Comparison of ENCODE assay signal across 26 cellular contexts in the genomic region with DNA sequence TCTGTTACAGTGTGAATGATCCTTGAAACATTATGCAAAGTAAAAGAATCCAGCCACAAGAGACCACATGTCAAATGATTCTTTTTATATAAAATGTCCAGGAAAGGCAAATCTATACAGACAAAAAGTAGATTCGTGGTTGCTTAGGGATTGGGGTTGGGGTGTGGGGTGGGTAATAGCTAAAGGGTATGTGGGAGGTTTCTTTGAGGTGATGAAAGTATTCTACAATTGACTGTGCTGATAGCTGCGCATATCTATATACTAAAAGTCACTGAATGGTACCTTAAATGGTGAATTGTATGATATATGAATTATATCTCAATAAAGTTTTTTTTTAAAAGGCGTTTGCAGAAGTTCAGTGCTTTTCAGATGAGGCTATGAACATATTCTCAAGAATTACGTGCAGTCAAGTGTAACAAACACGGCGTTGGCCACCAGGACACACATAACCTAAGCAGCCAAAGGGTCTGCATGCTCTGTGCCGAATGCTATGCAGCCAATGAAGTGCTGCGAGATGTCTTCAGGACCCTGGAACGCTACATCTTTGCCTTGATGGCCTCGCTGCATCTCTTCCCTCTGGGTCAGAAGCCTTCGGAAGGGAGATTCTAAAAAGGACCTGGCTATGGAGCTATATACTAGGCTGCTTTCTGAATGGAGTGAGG.
DNase-seq lines count a peak whose midpoint lies in the region; ATAC-seq and TF ChIP-seq lines count a peak whose summit lies in the region.
"Had no signal": no experiment of that assay in that cellular context is flagged by ENCODE, and none has a peak within 500 bp of the region (broad histone marks: within the 10 kb centered on the region; RNA-seq: fewer than 3 reads in every experiment).

No MANE protein-coding gene starts in this region.

- H2AFZ ChIP-seq in PC-9 (no peak overlapping the region), OCI-LY7 (ENCODE audit: low read length) (no peak overlapping the region)

- peaks cover 81% of the 10 kb centered on the region for H3K4me1 Mint-ChIP-seq in activated CD4-positive, alpha-beta memory T cell treated with anti-CD3 and anti-CD28 coated beads for 36 hours (ENCODE audit: low read depth)
- H3K4me1 Mint-ChIP-seq in activated CD4-positive, alpha-beta memory T cell treated with anti-CD3 and anti-CD28 coated beads, Interleukin-2, amount 10 ng/mL, durations not matched to agents 7 days and 5 days = peaks cover 65% of the 10 kb centered on the region
- H3K4me1 Mint-ChIP-seq in CD8-positive, alpha-beta memory T cell = peaks cover 84 to 96% (median 96%) of the 10 kb centered on the region in 3 donors
- H3K4me1 Mint-ChIP-seq in activated T-helper 17 cell treated with anti-CD3 and anti-CD28 coated beads, Interleukin-2, amount 50 U/mL, for 72 hours = peaks cover 58% of the 10 kb centered on the region
- H3K4me1 Mint-ChIP-seq in natural killer cell (peaks cover 47 to 52% of the 10 kb centered on the region in 2 donors), nephron progenitor cell (peaks cover 30% of the 10 kb centered on the region)

- CTCF ChIA-PET in activated CD4-positive, alpha-beta memory T cell treated with anti-CD3 and anti-CD28 coated beads for 36 hours (lab: Charles Lee) = interaction anchor here (0.7 to 7.6 kb wide), 10 partner anchors 9 to 121 kb away, joined by 3 to 90 read pairs (median 5); a partner anchor contains a TSS
- CTCF ChIA-PET in activated CD4-positive, alpha-beta memory T cell treated with anti-CD3 and anti-CD28 coated beads, Interleukin-2, amount 10 ng/mL, durations not matched to agents 7 days and 5 days (lab: Charles Lee) = interaction anchor here (0.6 to 3.1 kb wide), 13 partner anchors 11 to 1424 kb away, joined by 3 to 26 read pairs (median 4); no protein-coding TSS in a partner anchor
- CTCF ChIA-PET in CD8-positive, alpha-beta memory T cell (lab: Charles Lee) = interaction anchor here (0.6 to 8.4 kb wide), 17 partner anchors 9 to 142 kb away, joined by 3 to 129 read pairs (median 4); a partner anchor contains a TSS
- CTCF ChIA-PET in PC-9 (lab: Charles Lee) = no interaction called here
- CTCF ChIA-PET in OCI-LY7 (lab: Charles Lee; ENCODE audit: unreplicated experiment) = no interaction called here

- H3K4me2 ChIP-seq in PC-9 (no peak overlapping the region), OCI-LY7 (ENCODE audit: low read length) (no peak overlapping the region)

- no peak for TF ChIP-seq CTCF in natural killer cell (IDR thresholded peaks at IDR 0.05)
- TF ChIP-seq CTCF in PC-9 (conservative IDR thresholded peaks at IDR 0.05) = no peak
- TF ChIP-seq CTCF in OCI-LY7 (conservative IDR thresholded peaks at IDR 0.05; ENCODE audit: low read length) = no peak
- no peak for TF ChIP-seq CTCF in nephron progenitor cell (IDR thresholded peaks at IDR 0.05)

- no TSS peak for BruUV-seq in PC-9 (replicated peaks; lab: Mats Ljungman, UMichigan)
- no TSS peak for BruUV-seq in OCI-LY7 (replicated peaks; lab: Mats Ljungman, UMichigan)

- H3K27me3 Mint-ChIP-seq in activated CD4-positive, alpha-beta memory T cell treated with anti-CD3 and anti-CD28 coated beads for 36 hours = no peaks in the 10 kb centered on the region
- H3K27me3 Mint-ChIP-seq in activated CD4-positive, alpha-beta memory T cell treated with anti-CD3 and anti-CD28 coated beads, Interleukin-2, amount 10 ng/mL, durations not matched to agents 7 days and 5 days = peaks cover 43% of the 10 kb centered on the region
- peaks cover 0 to 2% of the 10 kb centered on the region in 2 donors for H3K27me3 Mint-ChIP-seq in CD8-positive, alpha-beta memory T cell
- no peaks in the 10 kb centered on the region for H3K27me3 Mint-ChIP-seq in activated T-helper 17 cell treated with anti-CD3 and anti-CD28 coated beads, Interleukin-2, amount 50 U/mL, for 72 hours
- H3K27me3 Mint-ChIP-seq in natural killer cell (ENCODE audit: low read depth in 2 of 2) (no peaks in the 10 kb centered on the region), nephron progenitor cell (ENCODE audit: low read depth, poor library complexity) (peaks cover 6% of the 10 kb centered on the region)
- H3K27me3 Mint-ChIP-seq: stimulated activated naive B cell treated with anti-CD40 and anti-IgM and Interleukin-4, amounts not matched to agents 10 μg/mL and 1 μg/mL and 100 μg/mL, for 72 hours had no signal

- no peak for DNase-seq in activated CD4-positive, alpha-beta memory T cell treated with anti-CD3 and anti-CD28 coated beads for 36 hours
- DNase-seq in activated CD4-positive, alpha-beta memory T cell treated with anti-CD3 and anti-CD28 coated beads, Interleukin-2, amount 10 ng/mL, durations not matched to agents 7 days and 5 days = no peak
- no peak for DNase-seq in CD8-positive, alpha-beta memory T cell
- DNase-seq in natural killer cell = no peak
- DNase-seq in PC-9 = no peak
- DNase-seq in OCI-LY7 (ENCODE audit: low spot score) = no peak
- DNase-seq in nephron progenitor cell = no peak
- DNase-seq: activated CD4-positive, alpha-beta T cell treated with anti-CD3 and anti-CD28 coated beads, Interleukin-2, amount 50 U/mL, for 48 hours; BE2C; Caco-2; foreskin melanocyte; left lung; NCI-H187 treated with DMSO at 0.1 percent for 48 hours; NCI-H526 treated with DMSO at 0.1 percent for 48 hours; pancreas; spleen; stimulated activated CD4-positive, alpha-beta T cell treated with anti-CD3 and anti-CD28 coated beads, Interleukin-2, amount 100 ng/mL, for 48 hours; stimulated activated naive B cell treated with anti-CD40 and anti-IgM and Interleukin-4, amounts not matched to agents 10 μg/mL and 1 μg/mL and 100 μg/mL, for 72 hours; uterus had no signal

- no peaks in the 10 kb centered on the region for H3K27me3 ChIP-seq in CD8-positive, alpha-beta memory T cell (ENCODE audit: insufficient read depth, low read length, poor library complexity, severe bottlenecking)
- H3K27me3 ChIP-seq in PC-9 (ENCODE audit: insufficient read depth, low read depth) = peaks cover 50% of the 10 kb centered on the region
- H3K27me3 ChIP-seq: left lung, pancreas, right atrium auricular region, spleen, uterus had no signal

- H3K4me3 ChIP-seq in CD8-positive, alpha-beta memory T cell (ENCODE audit: low read length) = no peak overlapping the region
- H3K4me3 ChIP-seq in PC-9 = no peak overlapping the region
- no peak overlapping the region for H3K4me3 ChIP-seq in OCI-LY7 (ENCODE audit: low read depth, low read length, poor library complexity, severe bottlenecking)
- H3K4me3 ChIP-seq: coronary artery, esophagus muscularis mucosa, left lung, pancreas, right atrium auricular region, thoracic aorta, uterus had no signal

- H3K4me1 ChIP-seq in CD8-positive, alpha-beta memory T cell (ENCODE audit: insufficient read depth, low read length) = peaks cover 71% of the 10 kb centered on the region
- H3K4me1 ChIP-seq in PC-9 (replicated peaks; ENCODE audit: insufficient read depth) (no peaks in the 10 kb centered on the region), OCI-LY7 (ENCODE audit: insufficient read depth, low read length, poor library complexity, severe bottlenecking) (peaks cover 37% of the 10 kb centered on the region)
- H3K4me1 ChIP-seq: BE2C, esophagus muscularis mucosa, right atrium auricular region, uterus had no signal

- POLR2A ChIA-PET in activated CD4-positive, alpha-beta memory T cell treated with anti-CD3 and anti-CD28 coated beads for 36 hours (lab: Charles Lee) = interaction anchor here (0.7 to 1.7 kb wide), 7 partner anchors 13 to 231 kb away, joined by 3 to 11 read pairs (median 4); a partner anchor contains a TSS
- POLR2A ChIA-PET in activated CD4-positive, alpha-beta memory T cell treated with anti-CD3 and anti-CD28 coated beads, Interleukin-2, amount 10 ng/mL, durations not matched to agents 7 days and 5 days (lab: Charles Lee) = interaction anchor here (1.0 to 1.8 kb wide), 6 partner anchors 14 to 121 kb away, joined by 3 to 6 read pairs (median 4); a partner anchor contains a TSS
- POLR2A ChIA-PET in CD8-positive, alpha-beta memory T cell (lab: Charles Lee) = interaction anchor here (0.7 to 2.1 kb wide), 10 partner anchors 9 to 1722 kb away, joined by 3 to 22 read pairs (median 8); a partner anchor contains a TSS
- POLR2A ChIA-PET in PC-9 (lab: Charles Lee; ENCODE audit: unreplicated experiment) = interaction anchor here (0.7 kb wide), 1 partner anchor 1833 kb away, joined by 5 read pairs; no protein-coding TSS in a partner anchor
- POLR2A ChIA-PET in OCI-LY7 (lab: Charles Lee) = interaction anchor here (0.7 kb wide), 3 partner anchors 11 to 304 kb away, joined by 3 to 5 read pairs (median 3); no protein-coding TSS in a partner anchor

- no peaks in the 10 kb centered on the region for H3K36me3 ChIP-seq in CD8-positive, alpha-beta memory T cell (ENCODE audit: insufficient read depth, low read length)
- no peaks in the 10 kb centered on the region for H3K36me3 ChIP-seq in PC-9 (ENCODE audit: low read depth)
- no peaks in the 10 kb centered on the region for H3K36me3 ChIP-seq in OCI-LY7 (ENCODE audit: insufficient read depth, low read length)
- H3K36me3 ChIP-seq: BE2C, esophagus muscularis mucosa, left lung, pancreas, right atrium auricular region, spleen, thoracic aorta, uterus had no signal

- H3K9me2 ChIP-seq in PC-9 (ENCODE audit: insufficient read depth) = no peaks in the 10 kb centered on the region
- no peaks in the 10 kb centered on the region for H3K9me2 ChIP-seq in OCI-LY7 (ENCODE audit: insufficient read depth, low read length)

- no peaks in the 10 kb centered on the region for H3F3A ChIP-seq in PC-9 (ENCODE audit: insufficient read depth, low read depth)

- ATAC-seq in activated T-helper 17 cell treated with anti-CD3 and anti-CD28 coated beads, Interleukin-2, amount 50 U/mL, for 72 hours (replicated peaks) = peak; percentile 46
- no peak for ATAC-seq in natural killer cell
- ATAC-seq: HepG2 had no signal

- H3K79me2 ChIP-seq in PC-9 (ENCODE audit: low read depth) = no peaks in the 10 kb centered on the region
- no peaks in the 10 kb centered on the region for H3K79me2 ChIP-seq in OCI-LY7 (ENCODE audit: insufficient read depth, low read depth, low read length)

- H3K36me3 Mint-ChIP-seq in activated CD4-positive, alpha-beta memory T cell treated with anti-CD3 and anti-CD28 coated beads for 36 hours = no peaks in the 10 kb centered on the region
- peaks cover 10% of the 10 kb centered on the region for H3K36me3 Mint-ChIP-seq in activated CD4-positive, alpha-beta memory T cell treated with anti-CD3 and anti-CD28 coated beads, Interleukin-2, amount 10 ng/mL, durations not matched to agents 7 days and 5 days (ENCODE audit: low read depth)
- H3K36me3 Mint-ChIP-seq in CD8-positive, alpha-beta memory T cell = peaks cover 3 to 56% (median 24%) of the 10 kb centered on the region in 3 donors
- H3K36me3 Mint-ChIP-seq in activated T-helper 17 cell treated with anti-CD3 and anti-CD28 coated beads, Interleukin-2, amount 50 U/mL, for 72 hours (ENCODE audit: low read depth) = no peaks in the 10 kb centered on the region
- no peaks in the 10 kb centered on the region for H3K36me3 Mint-ChIP-seq in natural killer cell
- no peaks in the 10 kb centered on the region for H3K36me3 Mint-ChIP-seq in nephron progenitor cell (ENCODE audit: low read depth)

- H4K20me1 ChIP-seq in PC-9 (ENCODE audit: insufficient read depth) (no peaks in the 10 kb centered on the region), OCI-LY7 (ENCODE audit: insufficient read depth, low read length) (no peaks in the 10 kb centered on the region)

- peak overlapping the region; percentile 15 for H3K27ac Mint-ChIP-seq in activated CD4-positive, alpha-beta memory T cell treated with anti-CD3 and anti-CD28 coated beads for 36 hours
- no peak overlapping the region for H3K27ac Mint-ChIP-seq in activated CD4-positive, alpha-beta memory T cell treated with anti-CD3 and anti-CD28 coated beads, Interleukin-2, amount 10 ng/mL, durations not matched to agents 7 days and 5 days
- H3K27ac Mint-ChIP-seq in CD8-positive, alpha-beta memory T cell = peak overlapping the region; percentile 31 to 97 (median 84)
- peak overlapping the region; percentile 62 for H3K27ac Mint-ChIP-seq in activated T-helper 17 cell treated with anti-CD3 and anti-CD28 coated beads, Interleukin-2, amount 50 U/mL, for 72 hours
- peak overlapping the region; percentile 82 to 83 for H3K27ac Mint-ChIP-seq in natural killer cell
- no peak overlapping the region for H3K27ac Mint-ChIP-seq in nephron progenitor cell
- H3K27ac Mint-ChIP-seq: stimulated activated naive B cell treated with anti-CD40 and anti-IgM and Interleukin-4, amounts not matched to agents 10 μg/mL and 1 μg/mL and 100 μg/mL, for 72 hours had no signal

- H3K9me3 ChIP-seq in CD8-positive, alpha-beta memory T cell (ENCODE audit: low read length) = no peaks in the 10 kb centered on the region
- H3K9me3 ChIP-seq in PC-9 (ENCODE audit: insufficient read depth, low read depth) = no peaks in the 10 kb centered on the region
- H3K9me3 ChIP-seq in OCI-LY7 (ENCODE audit: low read length) = no peaks in the 10 kb centered on the region
- H3K9me3 ChIP-seq: BE2C, Caco-2, esophagus muscularis mucosa, left lung, pancreas, right atrium auricular region, spleen, thoracic aorta, uterus had no signal

- H3K27ac ChIP-seq in CD8-positive, alpha-beta memory T cell (ENCODE audit: low read depth, low read length) = no peak overlapping the region
- H3K27ac ChIP-seq in PC-9 (no peak overlapping the region), OCI-LY7 (ENCODE audit: low read depth, low read length, poor library complexity, severe bottlenecking) (no peak overlapping the region)
- H3K27ac ChIP-seq: coronary artery, esophagus muscularis mucosa, left lung, pancreas, right atrium auricular region, spleen, thoracic aorta, uterus had no signal

- no peak overlapping the region for H3K4me3 Mint-ChIP-seq in activated CD4-positive, alpha-beta memory T cell treated with anti-CD3 and anti-CD28 coated beads for 36 hours
- H3K4me3 Mint-ChIP-seq in activated CD4-positive, alpha-beta memory T cell treated with anti-CD3 and anti-CD28 coated beads, Interleukin-2, amount 10 ng/mL, durations not matched to agents 7 days and 5 days = no peak overlapping the region
- peak overlapping the region; percentile 56 to 95 (median 88) for H3K4me3 Mint-ChIP-seq in CD8-positive, alpha-beta memory T cell
- H3K4me3 Mint-ChIP-seq in activated T-helper 17 cell treated with anti-CD3 and anti-CD28 coated beads, Interleukin-2, amount 50 U/mL, for 72 hours = peak overlapping the region; percentile 70
- H3K4me3 Mint-ChIP-seq in natural killer cell (peak overlapping the region; percentile 2), nephron progenitor cell (no peak overlapping the region)
- H3K4me3 Mint-ChIP-seq: activated T-helper 1 cell treated with anti-CD3 and anti-CD28 coated beads, Interleukin-12 subunit alpha, Interleukin-12 subunit beta, Interleukin-2, Interleukin-4 antibody, amounts not matched to agents 30 ng/mL and 10 ng/mL and 1 ng/mL, durations not matched to agents 14 hours and 24 hours and 36 hours; stimulated activated naive B cell treated with anti-CD40 and anti-IgM and Interleukin-4, amounts not matched to agents 10 μg/mL and 1 μg/mL and 100 μg/mL, for 72 hours had no signal

- H3K9me3 Mint-ChIP-seq in activated CD4-positive, alpha-beta memory T cell treated with anti-CD3 and anti-CD28 coated beads for 36 hours = no peaks in the 10 kb centered on the region
- H3K9me3 Mint-ChIP-seq in activated CD4-positive, alpha-beta memory T cell treated with anti-CD3 and anti-CD28 coated beads, Interleukin-2, amount 10 ng/mL, durations not matched to agents 7 days and 5 days = no peaks in the 10 kb centered on the region
- no peaks in the 10 kb centered on the region for H3K9me3 Mint-ChIP-seq in CD8-positive, alpha-beta memory T cell
- no peaks in the 10 kb centered on the region for H3K9me3 Mint-ChIP-seq in activated T-helper 17 cell treated with anti-CD3 and anti-CD28 coated beads, Interleukin-2, amount 50 U/mL, for 72 hours
- H3K9me3 Mint-ChIP-seq in natural killer cell (no peaks in the 10 kb centered on the region), nephron progenitor cell (peaks cover 3% of the 10 kb centered on the region)
- H3K9me3 Mint-ChIP-seq: activated T-helper 1 cell treated with anti-CD3 and anti-CD28 coated beads, Interleukin-12 subunit alpha, Interleukin-12 subunit beta, Interleukin-2, Interleukin-4 antibody, amounts not matched to agents 30 ng/mL and 10 ng/mL and 1 ng/mL, durations not matched to agents 14 hours and 24 hours and 36 hours had no signal

- intact Hi-C loops in activated CD4-positive, alpha-beta memory T cell treated with anti-CD3 and anti-CD28 coated beads for 36 hours (cut with micrococcal nuclease) = loop anchor here (2.0 kb wide), 1 partner anchor 52 kb away; no protein-coding TSS in a partner anchor
- intact Hi-C loops in natural killer cell (cut with micrococcal nuclease) = no loop called here
- intact Hi-C loops in PC-9 (cut with micrococcal nuclease; ENCODE audit: unreplicated experiment) = no loop called here
- intact Hi-C loops in OCI-LY7 (cut with micrococcal nuclease; ENCODE audit: unreplicated experiment) = no loop called here

Comparison
In these comparisons a context has a peak if more than half of its experiments do, and no peak if none do; other contexts are left out.
1. H3K27ac Mint-ChIP-seq: peak in activated CD4-positive, alpha-beta memory T cell treated with anti-CD3 and anti-CD28 coated beads for 36 hours (single experiment), CD8-positive, alpha-beta memory T cell (8 of 8), activated T-helper 17 cell treated with anti-CD3 and anti-CD28 coated beads, Interleukin-2, amount 50 U/mL, for 72 hours (single experiment) and natural killer cell (2 of 2); none in activated CD4-positive, alpha-beta memory T cell treated with anti-CD3 and anti-CD28 coated beads, Interleukin-2, amount 10 ng/mL, durations not matched to agents 7 days and 5 days (single experiment) and nephron progenitor cell (single experiment).
2. H3K4me3 Mint-ChIP-seq: peak in CD8-positive, alpha-beta memory T cell (7 of 7), activated T-helper 17 cell treated with anti-CD3 and anti-CD28 coated beads, Interleukin-2, amount 50 U/mL, for 72 hours (single experiment) and natural killer cell (single experiment); none in activated CD4-positive, alpha-beta memory T cell treated with anti-CD3 and anti-CD28 coated beads for 36 hours (single experiment), activated CD4-positive, alpha-beta memory T cell treated with anti-CD3 and anti-CD28 coated beads, Interleukin-2, amount 10 ng/mL, durations not matched to agents 7 days and 5 days (single experiment) and nephron progenitor cell (single experiment).
3. CTCF ChIA-PET loops: an anchor here in activated CD4-positive, alpha-beta memory T cell treated with anti-CD3 and anti-CD28 coated beads for 36 hours (0.7 to 7.6 kb wide), activated CD4-positive, alpha-beta memory T cell treated with anti-CD3 and anti-CD28 coated beads, Interleukin-2, amount 10 ng/mL, durations not matched to agents 7 days and 5 days (0.6 to 3.1 kb wide) and CD8-positive, alpha-beta memory T cell (0.6 to 8.4 kb wide); none called in PC-9 and OCI-LY7.